Comparison of ENCODE assay signal across 11 cellular contexts in the genomic region with DNA sequence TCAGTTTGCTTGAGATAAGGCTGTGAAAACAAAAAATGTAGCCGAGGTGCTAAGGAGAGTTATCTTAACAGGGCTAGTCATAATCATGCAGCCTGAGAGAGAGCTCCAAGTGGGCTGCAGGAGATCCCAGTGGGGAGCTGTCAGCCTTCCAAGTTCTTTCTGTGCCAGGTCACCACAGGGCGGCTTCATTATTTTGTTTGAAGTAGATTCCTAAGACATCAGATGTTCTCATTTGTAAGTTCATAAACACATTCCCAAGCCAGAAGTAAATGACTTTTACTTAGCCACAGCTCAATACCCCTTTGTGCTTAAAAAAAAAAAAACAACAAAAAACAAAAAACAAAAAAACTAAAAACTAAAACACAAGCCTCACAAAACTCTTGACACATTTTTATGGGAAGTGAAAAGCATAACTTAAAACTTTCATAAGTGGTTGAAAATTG. TPM values are rescaled to one million over a fixed set of nuclear protein-coding genes. Genes with fewer than 3 reads are reported as not detected.
DNase-seq lines count a peak whose midpoint lies in the region; ATAC-seq, FAIRE-seq and TF ChIP-seq lines count a peak whose summit lies in the region.
"Had no signal": no experiment of that assay in that cellular context is flagged by ENCODE, and none has a peak within 500 bp of the region (broad histone marks: within the 10 kb centered on the region; RNA-seq: fewer than 3 reads in every experiment).

No MANE protein-coding gene starts in this region.

- no peaks in the 10 kb centered on the region for H3K9me3 ChIP-seq in fibroblast of lung (ENCODE audit: control insufficient read depth, insufficient read depth, low read depth, low read length)
- no peaks in the 10 kb centered on the region for H3K9me3 ChIP-seq in ascending aorta

- DNase-seq in Daoy (ENCODE audit: low read depth): peak; percentile 79
- DNase-seq in NCI-H2227 treated with DMSO at 0.1 percent for 48 hours (lab: John Stamatoyannopoulos, UW): peak; percentile 41
- DNase-seq in fibroblast of lung (ENCODE audit: low read depth in 2 of 2): peak; percentile 31 to 75
- DNase-seq in omental fat pad (ENCODE audit: low spot score): peak; percentile 24
- DNase-seq in ascending aorta (ENCODE audit: low spot score in 2 of 2): no peak
- no peak for DNase-seq in activated gamma-delta T cell (lab: John Stamatoyannopoulos, UW)
- no peak for DNase-seq in frontal cortex (ENCODE audit: low spot score in 2 of 2)
- DNase-seq: foreskin keratinocyte, NCI-H187 treated with DMSO at 0.1 percent for 48 hours had no signal

- H3K27ac ChIP-seq in fibroblast of lung (ENCODE audit: insufficient read depth, low read length) (no peak overlapping the region), ascending aorta (no peak overlapping the region)
- H3K27ac ChIP-seq: foreskin keratinocyte had no signal

- no peaks in the 10 kb centered on the region for H3K79me2 ChIP-seq in fibroblast of lung (ENCODE audit: control insufficient read depth, insufficient read depth, low read length)

- no peak for TF ChIP-seq CTCF in fibroblast of lung (conservative IDR thresholded peaks at IDR 0.05 in 1 of 2, IDR thresholded peaks at IDR 0.05 in 1 of 2; ENCODE audit: low read depth in 1 of 2, low read length in 2 of 2)
- no peak for TF ChIP-seq CTCF in omental fat pad (IDR thresholded peaks at IDR 0.05)
- no peak for TF ChIP-seq CTCF in ascending aorta (IDR thresholded peaks at IDR 0.05)

- H3K9ac ChIP-seq in fibroblast of lung (ENCODE audit: insufficient read depth, low read length): no peak overlapping the region

- H3K4me1 ChIP-seq in fibroblast of lung (ENCODE audit: control insufficient read depth, extremely low read depth, insufficient read depth, low read length): no peaks in the 10 kb centered on the region
- no peaks in the 10 kb centered on the region for H3K4me1 ChIP-seq in ascending aorta
- H3K4me1 ChIP-seq: foreskin keratinocyte had no signal

- no peak overlapping the region for H3K4me3 ChIP-seq in fibroblast of lung (replicated peaks in 1 of 4; ENCODE audit: control extremely low read depth in 1 of 4, insufficient read depth in 1 of 4, low read depth in 3 of 4, low read length in 4 of 4)
- H3K4me3 ChIP-seq in ascending aorta: no peak overlapping the region
- H3K4me3 ChIP-seq: skin epidermis had no signal

- H4K20me1 ChIP-seq in fibroblast of lung (ENCODE audit: control insufficient read depth, extremely low read depth, insufficient read depth, low read length): no peaks in the 10 kb centered on the region

- intact Hi-C loops in ascending aorta (cut with DNase I): no loop called here

- H3K36me3 ChIP-seq in fibroblast of lung (ENCODE audit: control insufficient read depth, insufficient read depth, low read length): no peaks in the 10 kb centered on the region
- no peaks in the 10 kb centered on the region for H3K36me3 ChIP-seq in ascending aorta

- no peak for FAIRE-seq in frontal cortex (lab: Jason Lieb, UNC)

- no peak overlapping the region for H2AFZ ChIP-seq in fibroblast of lung (ENCODE audit: low read length)

- no peaks in the 10 kb centered on the region for H3K27me3 ChIP-seq in fibroblast of lung (ENCODE audit: control insufficient read depth, insufficient read depth, low read length)
- no peaks in the 10 kb centered on the region for H3K27me3 ChIP-seq in ascending aorta
- H3K27me3 ChIP-seq: foreskin keratinocyte had no signal

- ATAC-seq in omental fat pad (ENCODE audit: low FRiP score) (peak; percentile 75), HG02970 (IDR thresholded peaks at IDR 0.05; ENCODE audit: low FRiP score, unreplicated experiment) (no peak)
- ATAC-seq: foreskin keratinocyte had no signal

- no peak overlapping the region for H3K4me2 ChIP-seq in fibroblast of lung (ENCODE audit: extremely low read depth, insufficient read depth, low read length)

RNA-seq across cellular contexts. Expression of gene CDC14A, which starts 8.5 kb away (rescaled TPM):
- 4.6 and 5.1 TPM in 2 replicates for total RNA-seq in Daoy (2014; rRNA removed; shearing (Covaris generic))
- total RNA-seq in fibroblast of lung (3.3 and 3.5 TPM in 2 replicates), omental fat pad (10 to 100 TPM in 3 of 4 donors, 1 to 10 TPM in 1; 9.4 to 39.9 (median 13.4) TPM), ascending aorta (2.0 TPM), frontal cortex (2.9 TPM)
- 1.4 and 2.5 TPM in 2 replicates for polyA plus RNA-seq in fibroblast of lung
- 0.51 and 1.2 TPM in 2 replicates for polyA plus RNA-seq in fibroblast of lung (2012)
- polyA minus RNA-seq in fibroblast of lung (ENCODE audit: low replicate concordance): 0.37 and 1.1 TPM in 2 replicates

Comparison
In these comparisons a context has a peak if more than half of its experiments do, and no peak if none do; other contexts are left out.
1. DNase-seq: peak in Daoy (single experiment), NCI-H2227 treated with DMSO at 0.1 percent for 48 hours (single experiment), fibroblast of lung (2 of 2) and omental fat pad (single experiment); none in ascending aorta (0 of 2), activated gamma-delta T cell (single experiment) and frontal cortex (0 of 2).